Comparison of ENCODE assay signal across 11 cellular contexts in the genomic region with DNA sequence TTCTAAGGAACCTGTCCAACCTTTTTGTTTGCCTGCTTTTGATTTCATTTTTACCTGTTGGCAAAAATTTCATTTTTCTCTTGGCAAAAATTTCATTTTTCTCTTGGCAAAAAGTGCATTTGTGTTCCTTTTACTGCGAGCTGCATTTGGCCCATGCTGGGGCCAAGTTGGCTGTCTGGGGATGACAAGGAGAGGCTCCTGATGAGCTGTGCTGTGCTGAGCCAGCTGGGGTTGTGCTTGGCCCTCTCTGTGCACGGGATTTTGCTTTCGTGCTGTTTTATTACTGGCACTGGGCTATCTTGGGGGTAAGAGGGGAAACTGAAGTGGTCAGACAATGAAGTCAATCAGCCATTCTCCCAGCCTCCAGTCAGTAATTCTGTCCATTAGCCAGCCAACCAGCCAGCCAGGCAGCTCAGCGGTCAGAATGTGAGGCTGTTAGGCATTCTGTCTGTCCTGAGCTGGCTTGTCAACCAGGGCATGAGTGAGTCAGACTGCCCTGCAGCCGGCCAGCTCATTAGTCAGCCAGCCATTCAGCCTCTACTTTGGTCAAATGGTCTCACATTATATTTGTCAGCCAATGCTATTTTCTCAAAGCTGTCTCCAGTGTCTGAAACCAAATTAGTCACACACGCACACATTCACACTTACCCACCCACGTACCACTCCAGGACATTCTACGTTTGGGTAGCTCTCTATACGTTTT. TPM values are rescaled to one million over a fixed set of nuclear protein-coding genes. Genes with fewer than 3 reads are reported as not detected.
DNase-seq lines count a peak whose midpoint lies in the region; ATAC-seq and TF ChIP-seq lines count a peak whose summit lies in the region.
"Had no signal": no experiment of that assay in that cellular context is flagged by ENCODE, and none has a peak within 500 bp of the region (broad histone marks: within the 10 kb centered on the region; RNA-seq: fewer than 3 reads in every experiment).

No MANE protein-coding gene starts in this region.

- no peaks in the 10 kb centered on the region for H3K27me3 Mint-ChIP-seq in natural killer cell (ENCODE audit: low read depth in 2 of 2)

- intact Hi-C loops in natural killer cell (cut with micrococcal nuclease), result no loop called here

- H3K9me3 ChIP-seq in osteoblast (ENCODE audit: low read depth, low read length), result peaks cover 4% of the 10 kb centered on the region
- H3K9me3 ChIP-seq: mucosa of descending colon had no signal

- H3K4me3 ChIP-seq in osteoblast (ENCODE audit: insufficient read depth, low read length), result no peak overlapping the region
- H3K4me3 ChIP-seq: mucosa of descending colon had no signal

- no peak overlapping the region for H3K4me3 Mint-ChIP-seq in natural killer cell

- no peak for TF ChIP-seq CTCF in osteoblast (IDR thresholded peaks at IDR 0.05; ENCODE audit: extremely low read depth, low read depth, low read length)
- no peak for TF ChIP-seq CTCF in natural killer cell (IDR thresholded peaks at IDR 0.05)

- H2AFZ ChIP-seq in osteoblast (ENCODE audit: low read length), result no peak overlapping the region

- ATAC-seq in natural killer cell, result no peak
- no peak for ATAC-seq in HG03457 (IDR thresholded peaks at IDR 0.05; ENCODE audit: unreplicated experiment)
- ATAC-seq: mucosa of descending colon had no signal

- no peaks in the 10 kb centered on the region for H3K36me3 Mint-ChIP-seq in natural killer cell

- H3K36me3 ChIP-seq in osteoblast (ENCODE audit: insufficient read depth, low read length), result no peaks in the 10 kb centered on the region

- no peaks in the 10 kb centered on the region for H3K9me3 Mint-ChIP-seq in natural killer cell

- H3K4me2 ChIP-seq in osteoblast (ENCODE audit: insufficient read depth, low read length), result peak overlapping the region; percentile 7

- DNase-seq in ELF-1 (ENCODE audit: low read depth, low spot score) (peak; percentile 70), NCI-H446 treated with DMSO at 0.1 percent for 48 hours (lab: John Stamatoyannopoulos, UW) (peak; percentile 54), dermis blood vessel endothelial cell (peak; percentile 33), osteoblast (ENCODE audit: insufficient read length, low spot score, missing footprints) (peak; percentile 90), DMS79 treated with DMSO at 0.1 percent for 48 hours (lab: John Stamatoyannopoulos, UW) (no peak), natural killer cell (no peak)
- DNase-seq in stimulated activated CD4-positive, alpha-beta T cell treated with anti-CD3 and anti-CD28 coated beads, Interleukin-4, amount 100 ng/mL, for 24 hours, result no peak
- DNase-seq: activated effector memory CD4-positive, alpha-beta T cell treated with Interleukin-2 at 50 U/mL for 16 hours; erythroblast; mucosa of descending colon had no signal

- H3K79me2 ChIP-seq in osteoblast (ENCODE audit: insufficient read depth, low read length), result no peaks in the 10 kb centered on the region

- peaks cover 31% of the 10 kb centered on the region for H3K4me1 ChIP-seq in osteoblast (ENCODE audit: insufficient read depth, low read length)

- H3K27ac ChIP-seq in osteoblast (ENCODE audit: low read depth, low read length), result peak overlapping the region; percentile 82

- peaks cover 4% of the 10 kb centered on the region in 2 donors for H3K4me1 Mint-ChIP-seq in natural killer cell

- peaks cover under 1% of the 10 kb centered on the region for H3K27me3 ChIP-seq in osteoblast (ENCODE audit: insufficient read depth, low read length)

- H3K27ac Mint-ChIP-seq in natural killer cell, result no peak overlapping the region

- H4K20me1 ChIP-seq in osteoblast (ENCODE audit: insufficient read depth, low read length), result peaks cover 2% of the 10 kb centered on the region

RNA-seq across cellular contexts. Expression of gene PRPS1, which starts 56.9 kb away (rescaled TPM):
- total RNA-seq in dermis blood vessel endothelial cell, result 25.7 and 39.5 TPM in 2 replicates
- total RNA-seq in osteoblast, result 30.4 and 31.5 TPM in 2 replicates
- 10 to 100 TPM; 43.7 to 51.5 (median 49.3) TPM for total RNA-seq in natural killer cell

Comparison
In these comparisons a context has a peak if more than half of its experiments do, and no peak if none do; other contexts are left out.
1. DNase-seq: peak in ELF-1 (single experiment), NCI-H446 treated with DMSO at 0.1 percent for 48 hours (single experiment), dermis blood vessel endothelial cell (single experiment) and osteoblast (single experiment); none in DMS79 treated with DMSO at 0.1 percent for 48 hours (single experiment), stimulated activated CD4-positive, alpha-beta T cell treated with anti-CD3 and anti-CD28 coated beads, Interleukin-4, amount 100 ng/mL, for 24 hours (single experiment) and natural killer cell (single experiment).